1 cellular context compared by ENCODE assay signal in genomic region chr4:72525938-72526337, GRCh38.
TF ChIP-seq lines count a peak whose summit lies in the region.

No MANE protein-coding gene starts in this region.

TF ChIP-seq in WTC11, 78 proteins besides CTCF, POLR2A, EP300 and RAD21 (continued from another document):
- TF ChIP-seq ZNF512 (CRISPR knock-in tag; IDR thresholded peaks at IDR 0.05; ENCODE audit: borderline replicate concordance), result no peak
- TF ChIP-seq GTF2I (CRISPR knock-in tag; conservative IDR thresholded peaks at IDR 0.05), result no peak
- no peak for TF ChIP-seq SMAD3 (CRISPR knock-in tag; IDR thresholded peaks at IDR 0.05; ENCODE audit: borderline replicate concordance)
- TF ChIP-seq TEAD1 (CRISPR knock-in tag; IDR thresholded peaks at IDR 0.05), result no peak
- no peak for TF ChIP-seq ZNF423 (CRISPR knock-in tag; IDR thresholded peaks at IDR 0.05)
TF ChIP-seq in WTC11: peak in this region for 0.
